In the genomic region with DNA sequence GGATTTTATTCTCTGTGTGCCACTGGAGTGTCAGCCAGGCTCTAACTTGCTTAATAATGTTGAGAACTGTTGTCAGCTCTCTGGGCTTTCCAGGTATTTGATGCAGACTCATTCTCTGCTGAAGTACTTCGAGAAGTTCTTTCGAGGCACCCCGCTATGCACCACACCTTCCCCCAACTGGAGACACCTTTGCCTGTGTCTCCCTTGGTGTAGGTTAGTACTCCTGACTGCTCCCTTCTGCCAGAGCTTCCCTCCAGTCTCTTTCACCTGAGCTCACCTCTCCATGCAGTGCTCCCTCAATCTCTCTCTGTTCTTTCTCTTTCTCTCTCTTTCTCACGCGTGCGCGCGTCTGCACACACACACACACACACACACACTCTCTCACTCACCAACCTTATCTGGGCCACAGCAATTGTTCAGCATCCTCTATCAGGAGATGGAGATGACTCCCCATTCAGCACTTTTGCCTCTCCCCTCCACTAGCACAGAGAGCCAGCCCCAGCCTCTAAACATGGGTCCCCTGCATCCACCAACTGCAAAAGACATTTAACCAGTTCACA, we compare ENCODE assay signal across 1 cellular context.
A peak's percentile ranks its signal among the peaks of the same experiment; 100 is the strongest.
TF ChIP-seq lines count a peak whose summit lies in the region.

No MANE protein-coding gene starts in this region.

TF ChIP-seq in K562, 482 proteins besides CTCF, POLR2A, EP300 and RAD21 (continued from another document):
- TF ChIP-seq CTBP1 (IDR thresholded peaks at IDR 0.05; ENCODE audit: borderline replicate concordance): peak; percentile 50; the same call in 1 of the 2 replicates
- peak in 1 of 2 experiments; percentile 44; a peak in 1 of 4 replicates for TF ChIP-seq RCOR1 (IDR thresholded peaks at IDR 0.05; ENCODE audit: borderline replicate concordance in 1 of 2, low read depth in 2 of 2, low read length in 2 of 2)
- TF ChIP-seq NRF1 (conservative IDR thresholded peaks at IDR 0.05 in 1 of 2, IDR thresholded peaks at IDR 0.05 in 1 of 2): peak; percentile 52 to 64
- TF ChIP-seq HDAC1 (IDR thresholded peaks at IDR 0.05): peak in 1 of 2 experiments; percentile 22; a peak in 1 of 4 replicates
- TF ChIP-seq ZNF707 (CRISPR knock-in tag; conservative IDR thresholded peaks at IDR 0.05): no peak
TF ChIP-seq in K562: peak in this region for 4.
